1 cellular context compared by ENCODE assay signal in genomic region chr1:41504126-41505035, GRCh38.
TF ChIP-seq lines count a peak whose summit lies in the region.

No MANE protein-coding gene starts in this region.

TF ChIP-seq in K562, 482 proteins besides CTCF, POLR2A, EP300 and RAD21 (continued from another document):
- no peak for TF ChIP-seq SRSF7 (optimal IDR thresholded peaks at IDR 0.05; ENCODE audit: low read depth, low read length)
- no peak for TF ChIP-seq RHOXF2B (CRISPR knock-in tag; conservative IDR thresholded peaks at IDR 0.05)
- TF ChIP-seq CBFA2T2 (conservative IDR thresholded peaks at IDR 0.05), result peak; percentile 41
- no peak for TF ChIP-seq CCNT2 (IDR thresholded peaks at IDR 0.05; ENCODE audit: borderline replicate concordance, extremely low read depth, insufficient read length, low read depth, low read length)
- TF ChIP-seq SUPT5H (IDR thresholded peaks at IDR 0.05), result no peak
- no peak for TF ChIP-seq MBD2 (IDR thresholded peaks at IDR 0.05; ENCODE audit: borderline replicate concordance, low read depth)
- no peak for TF ChIP-seq PPARD (CRISPR knock-in tag; IDR thresholded peaks at IDR 0.05)
- TF ChIP-seq SP1 (CRISPR knock-in tag; IDR thresholded peaks at IDR 0.05), result no peak
- TF ChIP-seq KLF13 (tag; IDR thresholded peaks at IDR 0.05; ENCODE audit: borderline replicate concordance, low read depth), result no peak
- TF ChIP-seq ETV6 (IDR thresholded peaks at IDR 0.05; ENCODE audit: borderline replicate concordance in 1 of 2, low read depth in 2 of 2, low read length in 1 of 2), result no peak
- no peak for TF ChIP-seq ETV6 (CRISPR knock-in tag; IDR thresholded peaks at IDR 0.05; ENCODE audit: borderline replicate concordance)
- TF ChIP-seq, protein P1, sequence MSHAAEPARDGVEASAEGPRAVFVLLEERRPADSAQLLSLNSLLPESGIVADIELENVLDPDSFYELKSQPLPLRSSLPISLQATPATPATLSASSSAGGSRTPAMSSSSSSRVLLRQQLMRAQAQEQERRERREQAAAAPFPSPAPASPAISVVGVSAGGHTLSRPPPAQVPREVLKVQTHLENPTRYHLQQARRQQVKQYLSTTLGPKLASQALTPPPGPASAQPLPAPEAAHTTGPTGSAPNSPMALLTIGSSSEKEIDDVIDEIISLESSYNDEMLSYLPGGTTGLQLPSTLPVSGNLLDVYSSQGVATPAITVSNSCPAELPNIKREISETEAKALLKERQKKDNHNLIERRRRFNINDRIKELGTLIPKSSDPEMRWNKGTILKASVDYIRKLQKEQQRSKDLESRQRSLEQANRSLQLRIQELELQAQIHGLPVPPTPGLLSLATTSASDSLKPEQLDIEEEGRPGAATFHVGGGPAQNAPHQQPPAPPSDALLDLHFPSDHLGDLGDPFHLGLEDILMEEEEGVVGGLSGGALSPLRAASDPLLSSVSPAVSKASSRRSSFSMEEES (CRISPR knock-in tag; IDR thresholded peaks at IDR 0.05), result no peak
- TF ChIP-seq TEAD4 (IDR thresholded peaks at IDR 0.05; ENCODE audit: low read length), result no peak
- no peak for TF ChIP-seq TEAD4 (CRISPR knock-in tag; IDR thresholded peaks at IDR 0.05; ENCODE audit: borderline replicate concordance)
- TF ChIP-seq, protein P2, sequence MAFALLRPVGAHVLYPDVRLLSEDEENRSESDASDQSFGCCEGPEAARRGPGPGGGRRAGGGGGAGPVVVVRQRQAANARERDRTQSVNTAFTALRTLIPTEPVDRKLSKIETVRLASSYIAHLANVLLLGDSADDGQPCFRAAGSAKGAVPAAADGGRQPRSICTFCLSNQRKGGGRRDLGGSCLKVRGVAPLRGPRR (CRISPR knock-in tag; IDR thresholded peaks at IDR 0.05), result no peak
- peak; percentile 31; the same call in 1 of the 2 replicates for TF ChIP-seq ARID1B (IDR thresholded peaks at IDR 0.05)
- no peak for TF ChIP-seq CHCHD3 (CRISPR knock-in tag; IDR thresholded peaks at IDR 0.05)
- no peak for TF ChIP-seq SRSF9 (IDR thresholded peaks at IDR 0.05; ENCODE audit: borderline replicate concordance, low read depth, low read length)
- TF ChIP-seq NFATC3 (IDR thresholded peaks at IDR 0.05), result no peak
- TF ChIP-seq TEAD2 (tag; IDR thresholded peaks at IDR 0.05), result no peak
- peak; percentile 90 for TF ChIP-seq FOSL1 (tag; conservative IDR thresholded peaks at IDR 0.05)
- TF ChIP-seq, protein P3, sequence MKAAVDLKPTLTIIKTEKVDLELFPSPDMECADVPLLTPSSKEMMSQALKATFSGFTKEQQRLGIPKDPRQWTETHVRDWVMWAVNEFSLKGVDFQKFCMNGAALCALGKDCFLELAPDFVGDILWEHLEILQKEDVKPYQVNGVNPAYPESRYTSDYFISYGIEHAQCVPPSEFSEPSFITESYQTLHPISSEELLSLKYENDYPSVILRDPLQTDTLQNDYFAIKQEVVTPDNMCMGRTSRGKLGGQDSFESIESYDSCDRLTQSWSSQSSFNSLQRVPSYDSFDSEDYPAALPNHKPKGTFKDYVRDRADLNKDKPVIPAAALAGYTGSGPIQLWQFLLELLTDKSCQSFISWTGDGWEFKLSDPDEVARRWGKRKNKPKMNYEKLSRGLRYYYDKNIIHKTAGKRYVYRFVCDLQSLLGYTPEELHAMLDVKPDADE (conservative IDR thresholded peaks at IDR 0.05; ENCODE audit: control insufficient read depth, low read depth, low read length), result no peak
- TF ChIP-seq POLR3G (IDR thresholded peaks at IDR 0.05; ENCODE audit: extremely low read depth, insufficient read length, insufficient replicate concordance), result no peak
- no peak for TF ChIP-seq SMAD2 (IDR thresholded peaks at IDR 0.05; ENCODE audit: low read depth, low read length)
- TF ChIP-seq MED1 (CRISPR knock-in tag; IDR thresholded peaks at IDR 0.05; ENCODE audit: borderline replicate concordance), result no peak
- TF ChIP-seq MLX (CRISPR knock-in tag; conservative IDR thresholded peaks at IDR 0.05), result no peak
- TF ChIP-seq ZC3H11A (IDR thresholded peaks at IDR 0.05; ENCODE audit: low read depth, low read length), result no peak
- TF ChIP-seq ZBTB8A (IDR thresholded peaks at IDR 0.05; ENCODE audit: partially characterized antibody), result no peak
- no peak; the same call in 1 of the 2 replicates for TF ChIP-seq ETV5 (CRISPR knock-in tag; IDR thresholded peaks at IDR 0.05; ENCODE audit: low read depth)
- TF ChIP-seq, protein P4, sequence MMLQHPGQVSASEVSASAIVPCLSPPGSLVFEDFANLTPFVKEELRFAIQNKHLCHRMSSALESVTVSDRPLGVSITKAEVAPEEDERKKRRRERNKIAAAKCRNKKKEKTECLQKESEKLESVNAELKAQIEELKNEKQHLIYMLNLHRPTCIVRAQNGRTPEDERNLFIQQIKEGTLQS (IDR thresholded peaks at IDR 0.05), result peak; percentile 47
- TF ChIP-seq, protein P4 (CRISPR knock-in tag; conservative IDR thresholded peaks at IDR 0.05), result no peak
- TF ChIP-seq PHB (CRISPR knock-in tag; IDR thresholded peaks at IDR 0.05), result no peak
- TF ChIP-seq, protein P5, sequence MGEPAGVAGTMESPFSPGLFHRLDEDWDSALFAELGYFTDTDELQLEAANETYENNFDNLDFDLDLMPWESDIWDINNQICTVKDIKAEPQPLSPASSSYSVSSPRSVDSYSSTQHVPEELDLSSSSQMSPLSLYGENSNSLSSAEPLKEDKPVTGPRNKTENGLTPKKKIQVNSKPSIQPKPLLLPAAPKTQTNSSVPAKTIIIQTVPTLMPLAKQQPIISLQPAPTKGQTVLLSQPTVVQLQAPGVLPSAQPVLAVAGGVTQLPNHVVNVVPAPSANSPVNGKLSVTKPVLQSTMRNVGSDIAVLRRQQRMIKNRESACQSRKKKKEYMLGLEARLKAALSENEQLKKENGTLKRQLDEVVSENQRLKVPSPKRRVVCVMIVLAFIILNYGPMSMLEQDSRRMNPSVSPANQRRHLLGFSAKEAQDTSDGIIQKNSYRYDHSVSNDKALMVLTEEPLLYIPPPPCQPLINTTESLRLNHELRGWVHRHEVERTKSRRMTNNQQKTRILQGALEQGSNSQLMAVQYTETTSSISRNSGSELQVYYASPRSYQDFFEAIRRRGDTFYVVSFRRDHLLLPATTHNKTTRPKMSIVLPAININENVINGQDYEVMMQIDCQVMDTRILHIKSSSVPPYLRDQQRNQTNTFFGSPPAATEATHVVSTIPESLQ (CRISPR knock-in tag; IDR thresholded peaks at IDR 0.05), result 0 out of 2 replicates have a peak, but pooled peaks have one; percentile 54
- no peak for TF ChIP-seq CAMTA2 (CRISPR knock-in tag; conservative IDR thresholded peaks at IDR 0.05)
